In genomic region chr2:173264603-173265366, GRCh38 we compare ENCODE assay signal across 8 cellular contexts.
A peak's percentile ranks its signal among the peaks of the same experiment; 100 is the strongest.
DNase-seq lines count a peak whose midpoint lies in the region; ATAC-seq, FAIRE-seq and TF ChIP-seq lines count a peak whose summit lies in the region.

No MANE protein-coding gene starts in this region.

- no peaks in the 10 kb centered on the region for H3K27me3 ChIP-seq in foreskin keratinocyte

- H3K27ac ChIP-seq in foreskin keratinocyte: no peak overlapping the region

- H3K4me1 ChIP-seq in foreskin keratinocyte: no peaks in the 10 kb centered on the region

- no peak overlapping the region for H3K4me3 ChIP-seq in Jurkat, Clone E6-1 (ENCODE audit: low read length)

- TF ChIP-seq CTCF in foreskin keratinocyte (conservative IDR thresholded peaks at IDR 0.05) (no peak), D721Med (IDR thresholded peaks at IDR 0.05; ENCODE audit: insufficient read depth, missing control alignments) (no peak)

- H3K9me3 Mint-ChIP-seq in central memory CD8-positive, alpha-beta T cell: no peaks in the 10 kb centered on the region
- H3K9me3 Mint-ChIP-seq in stimulated activated naive CD8-positive, alpha-beta T cell treated with anti-CD3 and anti-CD28 coated beads, Interleukin-15, Interleukin-2, amounts not matched to agents 100 ng/mL and 50 ng/mL, for 24 hours: no peaks in the 10 kb centered on the region

- no peaks in the 10 kb centered on the region for H3K27me3 Mint-ChIP-seq in central memory CD8-positive, alpha-beta T cell
- H3K27me3 Mint-ChIP-seq in stimulated activated naive CD8-positive, alpha-beta T cell treated with anti-CD3 and anti-CD28 coated beads, Interleukin-15, Interleukin-2, amounts not matched to agents 100 ng/mL and 50 ng/mL, for 24 hours: no peaks in the 10 kb centered on the region

- no peak for FAIRE-seq in D721Med (lab: Jason Lieb, UNC)

- peak overlapping the region; percentile 14 for H3K27ac Mint-ChIP-seq in central memory CD8-positive, alpha-beta T cell (ENCODE audit: low read depth)
- peak overlapping the region; percentile 50 for H3K27ac Mint-ChIP-seq in stimulated activated naive CD8-positive, alpha-beta T cell treated with anti-CD3 and anti-CD28 coated beads, Interleukin-15, Interleukin-2, amounts not matched to agents 100 ng/mL and 50 ng/mL, for 24 hours

- H3K36me3 Mint-ChIP-seq in central memory CD8-positive, alpha-beta T cell (ENCODE audit: insufficient read depth): no peaks in the 10 kb centered on the region
- peaks cover 5% of the 10 kb centered on the region for H3K36me3 Mint-ChIP-seq in stimulated activated naive CD8-positive, alpha-beta T cell treated with anti-CD3 and anti-CD28 coated beads, Interleukin-15, Interleukin-2, amounts not matched to agents 100 ng/mL and 50 ng/mL, for 24 hours (ENCODE audit: low read depth)

- peak overlapping the region; percentile 64 for H3K4me3 Mint-ChIP-seq in central memory CD8-positive, alpha-beta T cell
- H3K4me3 Mint-ChIP-seq in stimulated activated naive CD8-positive, alpha-beta T cell treated with anti-CD3 and anti-CD28 coated beads, Interleukin-15, Interleukin-2, amounts not matched to agents 100 ng/mL and 50 ng/mL, for 24 hours: peak overlapping the region; percentile 32

- peaks cover 10% of the 10 kb centered on the region for H3K4me1 Mint-ChIP-seq in central memory CD8-positive, alpha-beta T cell
- peaks cover 16% of the 10 kb centered on the region for H3K4me1 Mint-ChIP-seq in stimulated activated naive CD8-positive, alpha-beta T cell treated with anti-CD3 and anti-CD28 coated beads, Interleukin-15, Interleukin-2, amounts not matched to agents 100 ng/mL and 50 ng/mL, for 24 hours (ENCODE audit: low read depth)

- peak; percentile 84 for ATAC-seq in GM18519 (IDR thresholded peaks at IDR 0.05; ENCODE audit: low FRiP score, unreplicated experiment)
- ATAC-seq in GM21717 (IDR thresholded peaks at IDR 0.05; ENCODE audit: unreplicated experiment): peak; percentile 96
- peak; percentile 64 for ATAC-seq in central memory CD8-positive, alpha-beta T cell (replicated peaks; ENCODE audit: extremely low read depth, poor library complexity, severe bottlenecking)
- ATAC-seq in foreskin keratinocyte: no peak

- DNase-seq in Jurkat, Clone E6-1 (ENCODE audit: low read depth, low spot score): peak; percentile 68
- no peak for DNase-seq in central memory CD8-positive, alpha-beta T cell (ENCODE audit: low spot score in 2 of 2)
- DNase-seq in GOT3 (lab: John Stamatoyannopoulos, UW) (no peak), foreskin keratinocyte (no peak), D721Med (ENCODE audit: insufficient read length, low spot score) (no peak)
